ENCODE assay signal across 8 cellular contexts in genomic region chrX:137432609-137433008, GRCh38.
DNase-seq lines count a peak whose midpoint lies in the region; ATAC-seq, FAIRE-seq and TF ChIP-seq lines count a peak whose summit lies in the region.

No MANE protein-coding gene starts in this region.

- H2BK120ac ChIP-seq in neuronal stem cell (ENCODE audit: low read depth, low read length), result no peak overlapping the region

- H3K9ac ChIP-seq in neuronal stem cell (ENCODE audit: low read depth, low read length, poor library complexity), result no peak overlapping the region

- peak; percentile 55 for ATAC-seq in stimulated activated naive CD8-positive, alpha-beta T cell treated with anti-CD3 and anti-CD28 coated beads, Interleukin-15, amount 100 ng/mL, for 72 hours
- ATAC-seq in stimulated activated naive CD8-positive, alpha-beta T cell treated with anti-CD3 and anti-CD28 coated beads, Interleukin-15, Interleukin-2, amounts not matched to agents 100 U/mL and 50 U/mL, for 24 hours, result no peak
- ATAC-seq in gastroesophageal sphincter, result no peak

- TF ChIP-seq POLR2A in gastroesophageal sphincter (IDR thresholded peaks at IDR 0.05), result no peak

- no peak overlapping the region for H3K4me2 ChIP-seq in neuronal stem cell (ENCODE audit: insufficient read depth, low read length, poor library complexity, severe bottlenecking)

- H4K91ac ChIP-seq in neuronal stem cell (ENCODE audit: low read depth, low read length, poor library complexity), result no peak overlapping the region

- no peak overlapping the region for H3K18ac ChIP-seq in neuronal stem cell (ENCODE audit: low read length)

- H3K23ac ChIP-seq in neuronal stem cell (ENCODE audit: low read depth, low read length, poor library complexity), result no peak overlapping the region

- no peak overlapping the region for H3K27ac Mint-ChIP-seq in stimulated activated naive CD8-positive, alpha-beta T cell treated with anti-CD3 and anti-CD28 coated beads, Interleukin-15, amount 100 ng/mL, for 72 hours

- no peak overlapping the region for H4K8ac ChIP-seq in neuronal stem cell (ENCODE audit: low read depth, low read length)

- peak in 1 of 2 donors; percentile 18 for DNase-seq in stimulated activated naive CD8-positive, alpha-beta T cell treated with anti-CD3 and anti-CD28 coated beads, Interleukin-15, amount 100 ng/mL, for 72 hours
- DNase-seq in stimulated activated naive CD8-positive, alpha-beta T cell treated with anti-CD3 and anti-CD28 coated beads, Interleukin-15, Interleukin-2, amounts not matched to agents 100 U/mL and 50 U/mL, for 24 hours, result no peak
- DNase-seq in NAMALWA (ENCODE audit: low spot score), result peak; percentile 38
- no peak for DNase-seq in cardiac fibroblast (ENCODE audit: low read depth in 2 of 2)
- DNase-seq in urothelium cell line (ENCODE audit: low spot score), result peak; percentile 5
- no peak for DNase-seq in dedifferentiated amniotic fluid mesenchymal stem cell (ENCODE audit: extremely low spot score)
- DNase-seq in neuronal stem cell (ENCODE audit: low spot score), result no peak

- H3K36me3 ChIP-seq in neuronal stem cell (replicated peaks in 1 of 2; ENCODE audit: control insufficient read depth in 2 of 2, insufficient read depth in 2 of 2, low read length in 2 of 2), result no peaks in the 10 kb centered on the region
- H3K36me3 ChIP-seq in gastroesophageal sphincter, result no peaks in the 10 kb centered on the region

- H3K9me3 ChIP-seq in neuronal stem cell (replicated peaks in 1 of 2; ENCODE audit: control insufficient read depth in 2 of 2, insufficient read depth in 1 of 2, low read depth in 1 of 2, low read length in 2 of 2) (no peaks in the 10 kb centered on the region), gastroesophageal sphincter (peaks cover 0 to 7% (median 0%) of the 10 kb centered on the region in 3 donors)

- no peak for TF ChIP-seq EP300 in gastroesophageal sphincter (IDR thresholded peaks at IDR 0.05)

- no peak overlapping the region for H3K4me3 Mint-ChIP-seq in stimulated activated naive CD8-positive, alpha-beta T cell treated with anti-CD3 and anti-CD28 coated beads, Interleukin-15, amount 100 ng/mL, for 72 hours

- no peak overlapping the region for H2BK5ac ChIP-seq in neuronal stem cell (ENCODE audit: low read length)

- no peak overlapping the region for H2BK15ac ChIP-seq in neuronal stem cell (ENCODE audit: low read length)

- no peak overlapping the region for H2AK5ac ChIP-seq in neuronal stem cell (ENCODE audit: low read depth, low read length)

- H3K27me3 Mint-ChIP-seq in stimulated activated naive CD8-positive, alpha-beta T cell treated with anti-CD3 and anti-CD28 coated beads, Interleukin-15, amount 100 ng/mL, for 72 hours, result peaks cover 42% of the 10 kb centered on the region

- WGBS in neuronal stem cell (ENCODE audit: extremely low coverage in 2 of 2, insufficient read length in 2 of 2, insufficient replicate concordance in 1 of 2), 2 donors, result no CpG with 5 or more reads among the region's 1 CpG
- WGBS in gastroesophageal sphincter (ENCODE audit: low coverage in 1 of 2), 2 donors, result 0% methylated on average over 1 of the region's 1 CpG

- H3K4me3 ChIP-seq in cardiac fibroblast (replicated peaks in 1 of 2; ENCODE audit: low read depth in 2 of 2, low read length in 2 of 2) (no peak overlapping the region), neuronal stem cell (ENCODE audit: low read length in 2 of 2) (no peak overlapping the region), gastroesophageal sphincter (no peak overlapping the region)

- H3K4me1 ChIP-seq in neuronal stem cell (ENCODE audit: control insufficient read depth in 2 of 2, insufficient read depth in 1 of 2, low read depth in 1 of 2, low read length in 2 of 2) (peaks cover 0 to 4% of the 10 kb centered on the region in 2 donors), gastroesophageal sphincter (peaks cover 0 to 16% (median 4%) of the 10 kb centered on the region in 3 donors)

- no peak overlapping the region for H3K4ac ChIP-seq in neuronal stem cell (ENCODE audit: low read length)

- peaks cover 0 to 20% (median 16%) of the 10 kb centered on the region in 3 experiments for H3K27me3 ChIP-seq in neuronal stem cell (ENCODE audit: control insufficient read depth in 3 of 3, insufficient read depth in 3 of 3, low read depth in 1 of 3, low read length in 3 of 3)
- H3K27me3 ChIP-seq in gastroesophageal sphincter, result peaks cover 35% of the 10 kb centered on the region

- no peak overlapping the region for H2AFZ ChIP-seq in neuronal stem cell (ENCODE audit: low read length)

- H3K4me1 Mint-ChIP-seq in stimulated activated naive CD8-positive, alpha-beta T cell treated with anti-CD3 and anti-CD28 coated beads, Interleukin-15, amount 100 ng/mL, for 72 hours, result peaks cover 7% of the 10 kb centered on the region

- no peak overlapping the region for H2BK12ac ChIP-seq in neuronal stem cell (ENCODE audit: low read length)

- FAIRE-seq in urothelium cell line (lab: Jason Lieb, UNC), result no peak

- H3K14ac ChIP-seq in neuronal stem cell (ENCODE audit: low read length), result no peak overlapping the region

- no peak overlapping the region for H3K27ac ChIP-seq in neuronal stem cell (replicated peaks; ENCODE audit: low read length)
- H3K27ac ChIP-seq in gastroesophageal sphincter, result no peak overlapping the region

- no peaks in the 10 kb centered on the region for H3K79me1 ChIP-seq in neuronal stem cell (ENCODE audit: low read depth, low read length)

- no peaks in the 10 kb centered on the region for H3K9me3 Mint-ChIP-seq in stimulated activated naive CD8-positive, alpha-beta T cell treated with anti-CD3 and anti-CD28 coated beads, Interleukin-15, amount 100 ng/mL, for 72 hours

- TF ChIP-seq CTCF in cardiac fibroblast (IDR thresholded peaks at IDR 0.05; ENCODE audit: low read depth, low read length) (peak; percentile 2), gastroesophageal sphincter (IDR thresholded peaks at IDR 0.05) (no peak)

Comparison
In these comparisons a context has a peak if more than half of its experiments do, and no peak if none do; other contexts are left out.
1. DNase-seq: peak in NAMALWA (single experiment) and urothelium cell line (single experiment); none in stimulated activated naive CD8-positive, alpha-beta T cell treated with anti-CD3 and anti-CD28 coated beads, Interleukin-15, Interleukin-2, amounts not matched to agents 100 U/mL and 50 U/mL, for 24 hours (single experiment), cardiac fibroblast (0 of 2), dedifferentiated amniotic fluid mesenchymal stem cell (single experiment) and neuronal stem cell (single experiment).